In genomic region chr1:68151690-68152089, GRCh38 we compare ENCODE assay signal across 1 cellular context.
A peak's percentile ranks its signal among the peaks of the same experiment; 100 is the strongest.
TF ChIP-seq lines count a peak whose summit lies in the region.

No MANE protein-coding gene starts in this region.

TF ChIP-seq in H1, 55 proteins besides CTCF, POLR2A, EP300 and RAD21 (continued from another document):
- TF ChIP-seq RBBP5 (IDR thresholded peaks at IDR 0.05; ENCODE audit: borderline replicate concordance, low read depth, low read length) (no peak), MAX (IDR thresholded peaks at IDR 0.05) (0 out of 2 replicates have a peak, but pooled peaks have one; percentile 42), USF2 (IDR thresholded peaks at IDR 0.05; ENCODE audit: low read length) (peak; percentile 41; the same call in 1 of the 2 replicates)
